Comparison of ENCODE assay signal across 28 cellular contexts in the genomic region with DNA sequence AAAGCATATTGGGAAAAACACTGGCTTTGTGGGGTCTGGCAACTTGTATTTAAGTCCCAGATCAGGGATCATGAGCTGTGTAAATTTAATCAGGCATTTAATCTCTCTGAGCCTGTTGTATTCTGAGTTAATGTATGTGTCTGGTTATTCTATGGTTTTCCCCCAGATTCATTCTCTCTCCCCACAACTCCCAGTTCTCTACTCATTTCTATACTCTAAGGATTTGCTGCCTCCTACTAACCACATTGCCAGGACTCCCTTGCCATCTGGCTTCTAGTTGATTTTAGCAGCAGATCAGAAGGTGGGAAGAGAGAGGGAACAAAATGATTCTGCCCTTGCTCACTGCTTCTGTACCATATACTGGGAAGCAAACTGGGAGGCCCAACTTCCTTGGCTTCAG. TPM values are rescaled to one million over a fixed set of nuclear protein-coding genes. Genes with fewer than 3 reads are reported as not detected.
DNase-seq lines count a peak whose midpoint lies in the region; ATAC-seq, FAIRE-seq and TF ChIP-seq lines count a peak whose summit lies in the region.
"Had no signal": no experiment of that assay in that cellular context is flagged by ENCODE, and none has a peak within 500 bp of the region (broad histone marks: within the 10 kb centered on the region; RNA-seq: fewer than 3 reads in every experiment).

No MANE protein-coding gene starts in this region.

- H3K4me3 Mint-ChIP-seq in activated T-cell treated with anti-CD3 and anti-CD28 coated beads, Interleukin-2, amount 50 U/mL, for 24 hours = no peak overlapping the region
- no peak overlapping the region for H3K4me3 Mint-ChIP-seq in mesothelial cell of epicardium
- H3K4me3 Mint-ChIP-seq: activated B cell treated with CpG ODN at 0.5 μM for 24 hours; CD4-positive, CD25-positive, alpha-beta regulatory T cell; memory B cell; naive B cell had no signal

- H3K9me2 ChIP-seq in Loucy (replicated peaks; ENCODE audit: low read depth, low read length) = no peaks in the 10 kb centered on the region

- no peaks in the 10 kb centered on the region for H3K36me3 ChIP-seq in Loucy (ENCODE audit: insufficient read depth, low read length)
- H3K36me3 ChIP-seq: Peyer's patch, sigmoid colon, tibial artery had no signal

- FAIRE-seq in RCC 7860 (lab: Jason Lieb, UNC) = no peak
- FAIRE-seq: HTR-8/SVneo, kidney had no signal

- no peaks in the 10 kb centered on the region for H3K9me3 Mint-ChIP-seq in activated T-cell treated with anti-CD3 and anti-CD28 coated beads, Interleukin-2, amount 50 U/mL, for 24 hours
- H3K9me3 Mint-ChIP-seq in mesothelial cell of epicardium = peaks cover 3% of the 10 kb centered on the region
- H3K9me3 Mint-ChIP-seq: activated B cell treated with CpG ODN at 0.5 μM for 24 hours, memory B cell, naive B cell had no signal

- no peak overlapping the region for H3K9ac ChIP-seq in Loucy (ENCODE audit: low read depth, low read length, poor library complexity, severe bottlenecking)
- H3K9ac ChIP-seq: KMS-11, parathyroid adenoma had no signal

- H3K9me3 ChIP-seq in Loucy (ENCODE audit: insufficient read depth, low read depth, low read length) = no peaks in the 10 kb centered on the region
- H3K9me3 ChIP-seq: Peyer's patch, sigmoid colon, tibial artery had no signal

- no peaks in the 10 kb centered on the region for H3K4me1 ChIP-seq in Loucy (ENCODE audit: insufficient read depth, low read length, poor library complexity, severe bottlenecking)
- H3K4me1 ChIP-seq: Peyer's patch, sigmoid colon had no signal

- no peak for ATAC-seq in HG03442 (IDR thresholded peaks at IDR 0.05; ENCODE audit: unreplicated experiment)

- peak overlapping the region; percentile 61 for H3K27ac Mint-ChIP-seq in activated T-cell treated with anti-CD3 and anti-CD28 coated beads, Interleukin-2, amount 50 U/mL, for 24 hours
- peak overlapping the region; percentile 94 for H3K27ac Mint-ChIP-seq in mesothelial cell of epicardium
- H3K27ac Mint-ChIP-seq: activated B cell treated with CpG ODN at 0.5 μM for 24 hours, memory B cell had no signal

- peaks cover 27% of the 10 kb centered on the region for H3K4me1 Mint-ChIP-seq in activated T-cell treated with anti-CD3 and anti-CD28 coated beads, Interleukin-2, amount 50 U/mL, for 24 hours (ENCODE audit: low read depth)
- H3K4me1 Mint-ChIP-seq in mesothelial cell of epicardium = peaks cover 32% of the 10 kb centered on the region
- H3K4me1 Mint-ChIP-seq: activated B cell treated with CpG ODN at 0.5 μM for 24 hours, memory B cell, naive B cell had no signal

- H3K27me3 ChIP-seq in Loucy (ENCODE audit: insufficient read depth, low read length, poor library complexity, severe bottlenecking) = no peaks in the 10 kb centered on the region
- H3K27me3 ChIP-seq: Peyer's patch, sigmoid colon, tibial artery had no signal

- in situ Hi-C loops in G401 (cut with HindIII; ENCODE audit: low sequenced_read_pairs) = no loop called here

- H2AFZ ChIP-seq in Loucy (ENCODE audit: low read length) = peak overlapping the region; percentile 26; the same call in 1 of the 2 replicates
- H2AFZ ChIP-seq: parathyroid adenoma had no signal

- H3F3A ChIP-seq in Loucy (ENCODE audit: low read depth) = no peaks in the 10 kb centered on the region

- TF ChIP-seq CTCF in Loucy (conservative IDR thresholded peaks at IDR 0.05; ENCODE audit: low read length) (no peak), mesothelial cell of epicardium (IDR thresholded peaks at IDR 0.05; ENCODE audit: unreplicated experiment) (no peak)

- no peak overlapping the region for H3K4me3 ChIP-seq in Loucy (ENCODE audit: low read length, poor library complexity, severe bottlenecking)
- H3K4me3 ChIP-seq: Peyer's patch, sigmoid colon, tibial artery had no signal

- no peak for DNase-seq in activated T-cell treated with anti-CD3 and anti-CD28 coated beads, Interleukin-2, amount 50 U/mL, for 24 hours
- DNase-seq in activated T-cell treated with anti-CD3 and anti-CD28 coated beads for 4 hours (no peak), G401 (ENCODE audit: low spot score) (peak; percentile 55), mesothelial cell of epicardium (ENCODE audit: low spot score in 2 of 2, unreplicated experiment in 2 of 2) (no peak), medulla oblongata (ENCODE audit: extremely low spot score) (no peak), RCC 7860 (ENCODE audit: low spot score) (no peak)
- DNase-seq: activated B cell treated with CpG ODN at 0.5 μM for 24 hours; activated gamma-delta T cell; CD4-positive, CD25-positive, alpha-beta regulatory T cell; cerebellar nuclear complex; DMS53; foreskin melanocyte; kidney; MV-4-11; naive B cell; NCI-H1694 treated with DMSO at 0.1 percent for 48 hours; NCI-H226; NK-92 treated with Interleukin-12 subunit alpha and Interleukin-12 subunit beta, amount 100 ng/mL, for 24 hours; Peyer's patch; sigmoid colon; T-helper 9 cell; tibial artery had no signal

- H3K4me2 ChIP-seq in Loucy (ENCODE audit: low read depth, low read length, poor library complexity, severe bottlenecking) = no peak overlapping the region
- H3K4me2 ChIP-seq: KMS-11 had no signal

- H4K20me1 ChIP-seq in Loucy (ENCODE audit: insufficient read depth, low read length, poor library complexity, severe bottlenecking) = no peaks in the 10 kb centered on the region

- H3K27me3 Mint-ChIP-seq in activated T-cell treated with anti-CD3 and anti-CD28 coated beads, Interleukin-2, amount 50 U/mL, for 24 hours = no peaks in the 10 kb centered on the region
- no peaks in the 10 kb centered on the region for H3K27me3 Mint-ChIP-seq in mesothelial cell of epicardium (ENCODE audit: low read depth)
- H3K27me3 Mint-ChIP-seq: activated B cell treated with CpG ODN at 0.5 μM for 24 hours; CD4-positive, CD25-positive, alpha-beta regulatory T cell; memory B cell; naive B cell had no signal

- no peaks in the 10 kb centered on the region for H3K36me3 Mint-ChIP-seq in activated T-cell treated with anti-CD3 and anti-CD28 coated beads, Interleukin-2, amount 50 U/mL, for 24 hours (ENCODE audit: low read depth)
- H3K36me3 Mint-ChIP-seq in mesothelial cell of epicardium = no peaks in the 10 kb centered on the region
- H3K36me3 Mint-ChIP-seq: CD4-positive, CD25-positive, alpha-beta regulatory T cell; memory B cell; naive B cell had no signal

- no peaks in the 10 kb centered on the region for H3K79me2 ChIP-seq in Loucy (ENCODE audit: insufficient read depth, low read length)
- H3K79me2 ChIP-seq: parathyroid adenoma had no signal

RNA-seq across cellular contexts. Expression of gene S1PR1, which starts 31.4 kb away (rescaled TPM):
- total RNA-seq in G401 (2014; rRNA removed; shearing (Covaris generic)) = not detected in 2 replicates
- total RNA-seq in mesothelial cell of epicardium = 21.5 to 25.5 TPM (median 23.5 TPM) in 3 replicates

Comparison
In these comparisons a context has a peak if more than half of its experiments do, and no peak if none do; other contexts are left out.
1. RNA of gene S1PR1, which starts 31.4 kb away (total RNA-seq): 21.5 to 25.5 TPM in mesothelial cell of epicardium; not detected in G401; every median in the first group is over 10 times any median in the second.